1 cellular context compared by ENCODE assay signal in the genomic region with DNA sequence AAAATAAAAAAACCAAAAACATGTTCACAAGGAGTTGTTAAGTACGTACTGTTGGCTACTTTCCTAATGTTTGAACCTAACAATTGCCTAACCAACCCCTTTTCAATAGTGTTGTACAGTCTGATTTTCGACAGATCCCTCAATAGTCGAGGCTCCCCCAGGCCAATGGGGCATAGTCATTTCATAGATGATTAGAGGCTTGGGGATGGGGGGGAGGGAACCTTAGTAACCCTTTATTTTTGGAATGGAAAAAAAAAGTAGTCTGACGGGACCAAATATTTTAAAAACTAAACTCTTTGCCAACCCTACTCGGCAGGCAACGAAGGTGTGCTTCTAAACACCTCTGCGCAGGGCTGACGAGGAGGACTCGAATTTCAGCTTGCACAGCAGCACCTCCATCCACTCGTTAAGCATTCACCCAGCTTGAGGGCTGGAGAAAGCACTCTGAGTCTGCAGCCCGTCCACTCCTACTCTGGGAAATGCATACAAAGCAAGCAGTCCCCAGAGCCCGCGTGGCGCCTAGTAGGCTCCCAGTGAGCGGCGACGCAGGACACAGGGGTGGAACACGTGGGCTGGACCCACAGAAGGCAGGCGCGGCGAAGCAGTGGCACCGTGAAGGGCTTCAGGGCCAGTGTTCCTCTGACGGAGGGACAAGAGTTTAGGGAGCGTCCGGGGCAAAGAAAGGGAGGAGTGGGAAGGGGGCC.
A peak's percentile ranks its signal among the peaks of the same experiment; 100 is the strongest.
TF ChIP-seq lines count a peak whose summit lies in the region.

No MANE protein-coding gene starts in this region.

TF ChIP-seq in K562, 482 proteins besides CTCF, POLR2A, EP300 and RAD21 (continued from another document and continues in another):
- TF ChIP-seq, protein P1, sequence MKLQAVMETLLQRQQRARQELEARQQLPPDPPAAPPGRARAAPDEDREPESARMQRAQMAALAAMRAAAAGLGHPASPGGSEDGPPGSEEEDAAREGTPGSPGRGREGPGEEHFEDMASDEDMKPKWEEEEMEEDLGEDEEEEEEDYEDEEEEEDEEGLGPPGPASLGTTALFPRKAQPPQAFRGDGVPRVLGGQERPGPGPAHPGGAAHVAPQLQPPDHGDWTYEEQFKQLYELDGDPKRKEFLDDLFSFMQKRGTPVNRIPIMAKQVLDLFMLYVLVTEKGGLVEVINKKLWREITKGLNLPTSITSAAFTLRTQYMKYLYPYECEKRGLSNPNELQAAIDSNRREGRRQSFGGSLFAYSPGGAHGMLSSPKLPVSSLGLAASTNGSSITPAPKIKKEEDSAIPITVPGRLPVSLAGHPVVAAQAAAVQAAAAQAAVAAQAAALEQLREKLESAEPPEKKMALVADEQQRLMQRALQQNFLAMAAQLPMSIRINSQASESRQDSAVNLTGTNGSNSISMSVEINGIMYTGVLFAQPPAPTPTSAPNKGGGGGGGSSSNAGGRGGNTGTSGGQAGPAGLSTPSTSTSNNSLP (IDR thresholded peaks at IDR 0.05; ENCODE audit: borderline replicate concordance, low read depth, low read length) = no peak
- TF ChIP-seq, protein P2, sequence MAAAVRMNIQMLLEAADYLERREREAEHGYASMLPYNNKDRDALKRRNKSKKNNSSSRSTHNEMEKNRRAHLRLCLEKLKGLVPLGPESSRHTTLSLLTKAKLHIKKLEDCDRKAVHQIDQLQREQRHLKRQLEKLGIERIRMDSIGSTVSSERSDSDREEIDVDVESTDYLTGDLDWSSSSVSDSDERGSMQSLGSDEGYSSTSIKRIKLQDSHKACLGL (CRISPR knock-in tag; IDR thresholded peaks at IDR 0.05; ENCODE audit: borderline replicate concordance, poor library complexity, severe bottlenecking) = peak; percentile 81
- TF ChIP-seq, protein P3, sequence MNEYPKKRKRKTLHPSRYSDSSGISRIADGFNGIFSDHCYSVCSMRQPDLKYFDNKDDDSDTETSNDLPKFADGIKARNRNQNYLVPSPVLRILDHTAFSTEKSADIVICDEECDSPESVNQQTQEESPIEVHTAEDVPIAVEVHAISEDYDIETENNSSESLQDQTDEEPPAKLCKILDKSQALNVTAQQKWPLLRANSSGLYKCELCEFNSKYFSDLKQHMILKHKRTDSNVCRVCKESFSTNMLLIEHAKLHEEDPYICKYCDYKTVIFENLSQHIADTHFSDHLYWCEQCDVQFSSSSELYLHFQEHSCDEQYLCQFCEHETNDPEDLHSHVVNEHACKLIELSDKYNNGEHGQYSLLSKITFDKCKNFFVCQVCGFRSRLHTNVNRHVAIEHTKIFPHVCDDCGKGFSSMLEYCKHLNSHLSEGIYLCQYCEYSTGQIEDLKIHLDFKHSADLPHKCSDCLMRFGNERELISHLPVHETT (CRISPR knock-in tag; conservative IDR thresholded peaks at IDR 0.05 in 1 of 2, IDR thresholded peaks at IDR 0.05 in 1 of 2) = no peak
- no peak for TF ChIP-seq RBM25 (IDR thresholded peaks at IDR 0.05; ENCODE audit: low read depth, low read length, severe bottlenecking)
- TF ChIP-seq LARP7 (IDR thresholded peaks at IDR 0.05) = no peak
- no peak for TF ChIP-seq TAF9B (IDR thresholded peaks at IDR 0.05; ENCODE audit: partially characterized antibody)
- TF ChIP-seq, protein P4, sequence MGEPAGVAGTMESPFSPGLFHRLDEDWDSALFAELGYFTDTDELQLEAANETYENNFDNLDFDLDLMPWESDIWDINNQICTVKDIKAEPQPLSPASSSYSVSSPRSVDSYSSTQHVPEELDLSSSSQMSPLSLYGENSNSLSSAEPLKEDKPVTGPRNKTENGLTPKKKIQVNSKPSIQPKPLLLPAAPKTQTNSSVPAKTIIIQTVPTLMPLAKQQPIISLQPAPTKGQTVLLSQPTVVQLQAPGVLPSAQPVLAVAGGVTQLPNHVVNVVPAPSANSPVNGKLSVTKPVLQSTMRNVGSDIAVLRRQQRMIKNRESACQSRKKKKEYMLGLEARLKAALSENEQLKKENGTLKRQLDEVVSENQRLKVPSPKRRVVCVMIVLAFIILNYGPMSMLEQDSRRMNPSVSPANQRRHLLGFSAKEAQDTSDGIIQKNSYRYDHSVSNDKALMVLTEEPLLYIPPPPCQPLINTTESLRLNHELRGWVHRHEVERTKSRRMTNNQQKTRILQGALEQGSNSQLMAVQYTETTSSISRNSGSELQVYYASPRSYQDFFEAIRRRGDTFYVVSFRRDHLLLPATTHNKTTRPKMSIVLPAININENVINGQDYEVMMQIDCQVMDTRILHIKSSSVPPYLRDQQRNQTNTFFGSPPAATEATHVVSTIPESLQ (CRISPR knock-in tag; IDR thresholded peaks at IDR 0.05) = peak; percentile 52; the same call in 1 of the 2 replicates
- no peak for TF ChIP-seq ZNF764 (CRISPR knock-in tag; IDR thresholded peaks at IDR 0.05; ENCODE audit: low read depth)
- peak; percentile 94 for TF ChIP-seq FOXP1 (CRISPR knock-in tag; IDR thresholded peaks at IDR 0.05)
- TF ChIP-seq, protein P5, sequence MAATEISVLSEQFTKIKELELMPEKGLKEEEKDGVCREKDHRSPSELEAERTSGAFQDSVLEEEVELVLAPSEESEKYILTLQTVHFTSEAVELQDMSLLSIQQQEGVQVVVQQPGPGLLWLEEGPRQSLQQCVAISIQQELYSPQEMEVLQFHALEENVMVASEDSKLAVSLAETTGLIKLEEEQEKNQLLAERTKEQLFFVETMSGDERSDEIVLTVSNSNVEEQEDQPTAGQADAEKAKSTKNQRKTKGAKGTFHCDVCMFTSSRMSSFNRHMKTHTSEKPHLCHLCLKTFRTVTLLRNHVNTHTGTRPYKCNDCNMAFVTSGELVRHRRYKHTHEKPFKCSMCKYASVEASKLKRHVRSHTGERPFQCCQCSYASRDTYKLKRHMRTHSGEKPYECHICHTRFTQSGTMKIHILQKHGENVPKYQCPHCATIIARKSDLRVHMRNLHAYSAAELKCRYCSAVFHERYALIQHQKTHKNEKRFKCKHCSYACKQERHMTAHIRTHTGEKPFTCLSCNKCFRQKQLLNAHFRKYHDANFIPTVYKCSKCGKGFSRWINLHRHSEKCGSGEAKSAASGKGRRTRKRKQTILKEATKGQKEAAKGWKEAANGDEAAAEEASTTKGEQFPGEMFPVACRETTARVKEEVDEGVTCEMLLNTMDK (IDR thresholded peaks at IDR 0.05; ENCODE audit: borderline replicate concordance, insufficient read depth, low read depth, low read length, poor library complexity, severe bottlenecking) = no peak
- peak; percentile 26; the same call in 1 of the 2 replicates for TF ChIP-seq SMARCE1 (IDR thresholded peaks at IDR 0.05)
- TF ChIP-seq BMI1 (IDR thresholded peaks at IDR 0.05; ENCODE audit: low read length) = no peak
- TF ChIP-seq TEAD2 (tag; IDR thresholded peaks at IDR 0.05) = no peak
- TF ChIP-seq BCOR (IDR thresholded peaks at IDR 0.05) = no peak
- TF ChIP-seq THRAP3 (IDR thresholded peaks at IDR 0.05; ENCODE audit: borderline replicate concordance) = no peak
- no peak; the same call in 1 of the 2 replicates for TF ChIP-seq CBX5 (IDR thresholded peaks at IDR 0.05; ENCODE audit: borderline replicate concordance, low read depth)
- TF ChIP-seq, protein P6, sequence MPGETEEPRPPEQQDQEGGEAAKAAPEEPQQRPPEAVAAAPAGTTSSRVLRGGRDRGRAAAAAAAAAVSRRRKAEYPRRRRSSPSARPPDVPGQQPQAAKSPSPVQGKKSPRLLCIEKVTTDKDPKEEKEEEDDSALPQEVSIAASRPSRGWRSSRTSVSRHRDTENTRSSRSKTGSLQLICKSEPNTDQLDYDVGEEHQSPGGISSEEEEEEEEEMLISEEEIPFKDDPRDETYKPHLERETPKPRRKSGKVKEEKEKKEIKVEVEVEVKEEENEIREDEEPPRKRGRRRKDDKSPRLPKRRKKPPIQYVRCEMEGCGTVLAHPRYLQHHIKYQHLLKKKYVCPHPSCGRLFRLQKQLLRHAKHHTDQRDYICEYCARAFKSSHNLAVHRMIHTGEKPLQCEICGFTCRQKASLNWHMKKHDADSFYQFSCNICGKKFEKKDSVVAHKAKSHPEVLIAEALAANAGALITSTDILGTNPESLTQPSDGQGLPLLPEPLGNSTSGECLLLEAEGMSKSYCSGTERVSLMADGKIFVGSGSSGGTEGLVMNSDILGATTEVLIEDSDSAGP (CRISPR knock-in tag; IDR thresholded peaks at IDR 0.05) = peak; percentile 11; the same call in 1 of the 2 replicates
- TF ChIP-seq, protein P7, sequence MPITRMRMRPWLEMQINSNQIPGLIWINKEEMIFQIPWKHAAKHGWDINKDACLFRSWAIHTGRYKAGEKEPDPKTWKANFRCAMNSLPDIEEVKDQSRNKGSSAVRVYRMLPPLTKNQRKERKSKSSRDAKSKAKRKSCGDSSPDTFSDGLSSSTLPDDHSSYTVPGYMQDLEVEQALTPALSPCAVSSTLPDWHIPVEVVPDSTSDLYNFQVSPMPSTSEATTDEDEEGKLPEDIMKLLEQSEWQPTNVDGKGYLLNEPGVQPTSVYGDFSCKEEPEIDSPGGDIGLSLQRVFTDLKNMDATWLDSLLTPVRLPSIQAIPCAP (CRISPR knock-in tag; IDR thresholded peaks at IDR 0.05; ENCODE audit: borderline replicate concordance) = peak; percentile 87; the same call in 1 of the 2 replicates
- TF ChIP-seq, protein P8, sequence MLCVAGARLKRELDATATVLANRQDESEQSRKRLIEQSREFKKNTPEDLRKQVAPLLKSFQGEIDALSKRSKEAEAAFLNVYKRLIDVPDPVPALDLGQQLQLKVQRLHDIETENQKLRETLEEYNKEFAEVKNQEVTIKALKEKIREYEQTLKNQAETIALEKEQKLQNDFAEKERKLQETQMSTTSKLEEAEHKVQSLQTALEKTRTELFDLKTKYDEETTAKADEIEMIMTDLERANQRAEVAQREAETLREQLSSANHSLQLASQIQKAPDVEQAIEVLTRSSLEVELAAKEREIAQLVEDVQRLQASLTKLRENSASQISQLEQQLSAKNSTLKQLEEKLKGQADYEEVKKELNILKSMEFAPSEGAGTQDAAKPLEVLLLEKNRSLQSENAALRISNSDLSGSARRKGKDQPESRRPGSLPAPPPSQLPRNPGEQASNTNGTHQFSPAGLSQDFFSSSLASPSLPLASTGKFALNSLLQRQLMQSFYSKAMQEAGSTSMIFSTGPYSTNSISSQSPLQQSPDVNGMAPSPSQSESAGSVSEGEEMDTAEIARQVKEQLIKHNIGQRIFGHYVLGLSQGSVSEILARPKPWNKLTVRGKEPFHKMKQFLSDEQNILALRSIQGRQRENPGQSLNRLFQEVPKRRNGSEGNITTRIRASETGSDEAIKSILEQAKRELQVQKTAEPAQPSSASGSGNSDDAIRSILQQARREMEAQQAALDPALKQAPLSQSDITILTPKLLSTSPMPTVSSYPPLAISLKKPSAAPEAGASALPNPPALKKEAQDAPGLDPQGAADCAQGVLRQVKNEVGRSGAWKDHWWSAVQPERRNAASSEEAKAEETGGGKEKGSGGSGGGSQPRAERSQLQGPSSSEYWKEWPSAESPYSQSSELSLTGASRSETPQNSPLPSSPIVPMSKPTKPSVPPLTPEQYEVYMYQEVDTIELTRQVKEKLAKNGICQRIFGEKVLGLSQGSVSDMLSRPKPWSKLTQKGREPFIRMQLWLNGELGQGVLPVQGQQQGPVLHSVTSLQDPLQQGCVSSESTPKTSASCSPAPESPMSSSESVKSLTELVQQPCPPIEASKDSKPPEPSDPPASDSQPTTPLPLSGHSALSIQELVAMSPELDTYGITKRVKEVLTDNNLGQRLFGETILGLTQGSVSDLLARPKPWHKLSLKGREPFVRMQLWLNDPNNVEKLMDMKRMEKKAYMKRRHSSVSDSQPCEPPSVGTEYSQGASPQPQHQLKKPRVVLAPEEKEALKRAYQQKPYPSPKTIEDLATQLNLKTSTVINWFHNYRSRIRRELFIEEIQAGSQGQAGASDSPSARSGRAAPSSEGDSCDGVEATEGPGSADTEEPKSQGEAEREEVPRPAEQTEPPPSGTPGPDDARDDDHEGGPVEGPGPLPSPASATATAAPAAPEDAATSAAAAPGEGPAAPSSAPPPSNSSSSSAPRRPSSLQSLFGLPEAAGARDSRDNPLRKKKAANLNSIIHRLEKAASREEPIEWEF (CRISPR knock-in tag; IDR thresholded peaks at IDR 0.05) = no peak
- TF ChIP-seq ZNF780A (CRISPR knock-in tag; IDR thresholded peaks at IDR 0.05) = no peak
- TF ChIP-seq CTBP1 (IDR thresholded peaks at IDR 0.05; ENCODE audit: borderline replicate concordance) = no peak
- no peak for TF ChIP-seq POLR3A (IDR thresholded peaks at IDR 0.05; ENCODE audit: borderline replicate concordance, extremely low read depth, insufficient read depth, insufficient read length)
- no peak for TF ChIP-seq NR1H2 (CRISPR knock-in tag; IDR thresholded peaks at IDR 0.05)
